7 cellular contexts compared by ENCODE assay signal in the genomic region with DNA sequence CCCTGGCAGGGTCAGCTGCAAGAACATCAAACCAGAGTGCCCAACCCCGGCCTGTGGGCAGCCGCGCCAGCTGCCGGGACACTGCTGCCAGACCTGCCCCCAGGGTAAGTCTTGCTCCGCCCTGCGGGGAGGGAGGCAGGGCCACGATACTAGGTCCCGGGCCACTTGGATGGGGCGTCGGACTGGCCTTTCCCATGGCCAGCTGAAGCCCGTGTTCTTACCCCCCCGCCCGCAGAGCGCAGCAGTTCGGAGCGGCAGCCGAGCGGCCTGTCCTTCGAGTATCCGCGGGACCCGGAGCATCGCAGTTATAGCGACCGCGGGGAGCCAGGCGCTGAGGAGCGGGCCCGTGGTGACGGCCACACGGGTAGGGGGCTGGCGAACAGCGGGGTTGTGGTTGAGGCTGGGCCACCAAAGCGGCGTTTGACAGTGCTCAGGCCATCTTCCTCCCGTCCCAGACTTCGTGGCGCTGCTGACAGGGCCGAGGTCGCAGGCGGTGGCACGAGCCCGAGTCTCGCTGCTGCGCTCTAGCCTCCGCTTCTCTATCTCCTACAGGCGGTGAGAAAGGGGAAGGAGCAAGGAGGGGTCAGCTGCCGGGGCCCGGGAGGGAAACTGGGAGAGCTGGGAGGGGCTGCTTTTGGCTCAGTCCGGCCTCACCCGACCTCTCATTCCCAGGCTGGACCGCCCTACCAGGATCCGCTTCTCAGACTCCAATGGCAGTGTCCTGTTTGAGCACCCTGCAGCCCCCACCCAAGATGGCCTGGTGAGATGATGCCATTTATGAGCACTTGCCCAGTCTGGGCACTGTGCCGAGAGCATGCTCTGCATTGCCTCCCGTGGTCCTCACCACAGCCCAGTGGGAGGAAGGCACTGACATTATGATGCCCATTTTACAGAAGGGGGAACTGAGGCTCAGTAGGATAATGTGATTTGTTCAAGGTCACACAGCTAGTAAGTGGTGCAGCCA. TPM values are rescaled to one million over a fixed set of nuclear protein-coding genes. Genes with fewer than 3 reads are reported as not detected.
A peak's percentile ranks its signal among the peaks of the same experiment; 100 is the strongest.
DNase-seq lines count a peak whose midpoint lies in the region; ATAC-seq and TF ChIP-seq lines count a peak whose summit lies in the region.
"Had no signal": no experiment of that assay in that cellular context is flagged by ENCODE, and none has a peak within 500 bp of the region (broad histone marks: within the 10 kb centered on the region; RNA-seq: fewer than 3 reads in every experiment).

No MANE protein-coding gene starts in this region.

- no peaks in the 10 kb centered on the region for H3K9me3 Mint-ChIP-seq in brain
- H3K9me3 Mint-ChIP-seq in naive B cell = no peaks in the 10 kb centered on the region

- H3K36me3 Mint-ChIP-seq in brain (no peaks in the 10 kb centered on the region), naive B cell (peaks cover 0 to 7% of the 10 kb centered on the region in 2 donors)

- peak; percentile 43 to 57 for ATAC-seq in naive B cell (ENCODE audit: low read depth in 2 of 2)
- ATAC-seq in HG02981 (IDR thresholded peaks at IDR 0.05; ENCODE audit: unreplicated experiment) = no peak
- no peak for ATAC-seq in activated CD4-positive, CD25-positive, alpha-beta regulatory T cell treated with anti-CD3 and anti-CD28 coated beads, Interleukin-2, amount 50 U/mL, for 24 hours

- H3K4me1 Mint-ChIP-seq in brain (peaks cover 26% of the 10 kb centered on the region), naive B cell (peaks cover 6 to 20% (median 11%) of the 10 kb centered on the region in 3 donors)

- peak; percentile 48 for DNase-seq in GM13976 (ENCODE audit: low spot score)
- peak; percentile 13 for DNase-seq in naive B cell
- no peak for DNase-seq in SHP77 treated with DMSO at 0.1 percent for 48 hours (lab: John Stamatoyannopoulos, UW)
- DNase-seq: GDM1 had no signal

- no peak for TF ChIP-seq CTCF in GM13976 (IDR thresholded peaks at IDR 0.05; ENCODE audit: borderline replicate concordance, control extremely low read depth, extremely low read depth, insufficient read depth, missing control alignments)
- no peak for TF ChIP-seq CTCF in brain (conservative IDR thresholded peaks at IDR 0.05)

- H3K27me3 Mint-ChIP-seq in brain (peaks cover 52% of the 10 kb centered on the region), naive B cell (peaks cover 54 to 83% (median 70%) of the 10 kb centered on the region in 3 donors)

- H3K27ac Mint-ChIP-seq in brain (peak overlapping the region in 1 of 5 experiments; percentile 29), naive B cell (no peak overlapping the region)

- in situ Hi-C loops in GM13976 (cut with MboI; ENCODE audit: low sequenced_read_pairs, unreplicated experiment) = no loop called here

- H3K4me3 Mint-ChIP-seq in brain (peak overlapping the region; percentile 78 to 83 (median 81)), naive B cell (peak overlapping the region; percentile 64 to 90 (median 83))

RNA-seq across cellular contexts. Expression of a gene that starts 1.7 kb away (rescaled TPM):
- 3.9 TPM for polyA plus RNA-seq in brain (ENCODE audit: insufficient read depth, low read depth, low replicate concordance)
- polyA plus RNA-seq in naive B cell (ENCODE audit: low read depth in 6 of 6) = not detected

RNA-seq across cellular contexts. Expression of a gene that starts 3.5 kb away (rescaled TPM):
- polyA plus RNA-seq in brain (ENCODE audit: insufficient read depth, low read depth, low replicate concordance) (0.22 TPM), naive B cell (ENCODE audit: low read depth in 6 of 6) (not detected)

RNA-seq across cellular contexts. Expression of a gene that starts 20.0 kb away (rescaled TPM):
- 90.7 TPM for polyA plus RNA-seq in brain (ENCODE audit: insufficient read depth, low read depth, low replicate concordance)
- polyA plus RNA-seq in naive B cell (ENCODE audit: low read depth in 6 of 6) = 10 to 100 TPM; 34.4 to 61.0 (median 49.1) TPM

RNA-seq across cellular contexts. Expression of a gene that starts 20.1 kb away (rescaled TPM):
- 2.6 TPM for polyA plus RNA-seq in brain (ENCODE audit: insufficient read depth, low read depth, low replicate concordance)
- 1 to 10 TPM in 3 of 6 donors, under 1 TPM in 1, not detected in 2; 0.35 to 1.8 (median 1.3) TPM for polyA plus RNA-seq in naive B cell (ENCODE audit: low read depth in 6 of 6)

RNA-seq across cellular contexts. Expression of a gene that starts 44.1 kb away (rescaled TPM):
- polyA plus RNA-seq in brain (ENCODE audit: insufficient read depth, low read depth, low replicate concordance) (71.5 TPM), naive B cell (ENCODE audit: low read depth in 6 of 6) (1 to 10 TPM; 3.6 to 8.5 (median 4.1) TPM)

Comparison
In these comparisons a context has a peak if more than half of its experiments do, and no peak if none do; other contexts are left out.
1. ATAC-seq: peak in naive B cell (2 of 2); none in HG02981 (single experiment) and activated CD4-positive, CD25-positive, alpha-beta regulatory T cell treated with anti-CD3 and anti-CD28 coated beads, Interleukin-2, amount 50 U/mL, for 24 hours (0 of 2).